1 cellular context compared by ENCODE assay signal in the genomic region with DNA sequence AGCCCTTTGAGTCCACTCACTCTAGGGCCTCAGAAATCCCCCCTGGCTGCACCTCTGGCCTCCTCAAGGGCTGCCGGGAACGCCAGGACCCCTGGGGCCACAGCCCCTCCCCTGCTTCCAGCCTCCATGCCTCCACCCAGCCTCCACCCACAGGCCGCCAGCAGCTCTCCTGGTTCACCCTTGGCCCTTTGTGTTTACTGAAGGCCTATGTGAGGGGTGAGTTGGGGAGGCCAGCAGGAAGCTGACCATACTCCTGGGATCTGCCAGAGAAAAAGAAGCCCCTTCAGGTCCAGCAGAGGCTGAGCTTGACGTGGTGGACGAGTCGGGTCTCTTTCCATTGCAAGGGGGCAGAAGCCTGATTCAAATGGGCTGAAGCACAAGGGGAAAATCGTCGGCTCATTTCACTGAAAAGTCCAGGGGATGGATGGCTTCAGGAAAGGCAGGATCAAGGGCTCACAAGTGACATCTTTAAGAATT.
TF ChIP-seq lines count a peak whose summit lies in the region.

No MANE protein-coding gene starts in this region.

TF ChIP-seq in HepG2, 621 proteins besides CTCF, POLR2A, EP300 and RAD21 (continued from another document):
- TF ChIP-seq, protein P1, sequence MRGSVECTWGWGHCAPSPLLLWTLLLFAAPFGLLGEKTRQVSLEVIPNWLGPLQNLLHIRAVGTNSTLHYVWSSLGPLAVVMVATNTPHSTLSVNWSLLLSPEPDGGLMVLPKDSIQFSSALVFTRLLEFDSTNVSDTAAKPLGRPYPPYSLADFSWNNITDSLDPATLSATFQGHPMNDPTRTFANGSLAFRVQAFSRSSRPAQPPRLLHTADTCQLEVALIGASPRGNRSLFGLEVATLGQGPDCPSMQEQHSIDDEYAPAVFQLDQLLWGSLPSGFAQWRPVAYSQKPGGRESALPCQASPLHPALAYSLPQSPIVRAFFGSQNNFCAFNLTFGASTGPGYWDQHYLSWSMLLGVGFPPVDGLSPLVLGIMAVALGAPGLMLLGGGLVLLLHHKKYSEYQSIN (CRISPR knock-in tag; IDR thresholded peaks at IDR 0.05; ENCODE audit: borderline replicate concordance), result no peak
- TF ChIP-seq, protein P2, sequence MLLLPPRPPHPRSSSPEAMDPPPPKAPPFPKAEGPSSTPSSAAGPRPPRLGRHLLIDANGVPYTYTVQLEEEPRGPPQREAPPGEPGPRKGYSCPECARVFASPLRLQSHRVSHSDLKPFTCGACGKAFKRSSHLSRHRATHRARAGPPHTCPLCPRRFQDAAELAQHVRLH (CRISPR knock-in tag; IDR thresholded peaks at IDR 0.05; ENCODE audit: borderline replicate concordance, low read depth), result no peak
- TF ChIP-seq KLF6 (CRISPR knock-in tag; IDR thresholded peaks at IDR 0.05) (no peak), SNRNP70 (IDR thresholded peaks at IDR 0.05; ENCODE audit: low read depth, low read length) (no peak), JARID2 (CRISPR knock-in tag; IDR thresholded peaks at IDR 0.05; ENCODE audit: insufficient replicate concordance) (no peak), NR2F1 (CRISPR knock-in tag; IDR thresholded peaks at IDR 0.05) (peak in 1 of 2 experiments; percentile 35; a peak in 1 of 4 replicates), TAF15 (IDR thresholded peaks at IDR 0.05; ENCODE audit: low read depth, low read length, poor library complexity, severe bottlenecking) (no peak), ZZZ3 (CRISPR knock-in tag; IDR thresholded peaks at IDR 0.05; ENCODE audit: borderline replicate concordance) (no peak)
